In the genomic region with DNA sequence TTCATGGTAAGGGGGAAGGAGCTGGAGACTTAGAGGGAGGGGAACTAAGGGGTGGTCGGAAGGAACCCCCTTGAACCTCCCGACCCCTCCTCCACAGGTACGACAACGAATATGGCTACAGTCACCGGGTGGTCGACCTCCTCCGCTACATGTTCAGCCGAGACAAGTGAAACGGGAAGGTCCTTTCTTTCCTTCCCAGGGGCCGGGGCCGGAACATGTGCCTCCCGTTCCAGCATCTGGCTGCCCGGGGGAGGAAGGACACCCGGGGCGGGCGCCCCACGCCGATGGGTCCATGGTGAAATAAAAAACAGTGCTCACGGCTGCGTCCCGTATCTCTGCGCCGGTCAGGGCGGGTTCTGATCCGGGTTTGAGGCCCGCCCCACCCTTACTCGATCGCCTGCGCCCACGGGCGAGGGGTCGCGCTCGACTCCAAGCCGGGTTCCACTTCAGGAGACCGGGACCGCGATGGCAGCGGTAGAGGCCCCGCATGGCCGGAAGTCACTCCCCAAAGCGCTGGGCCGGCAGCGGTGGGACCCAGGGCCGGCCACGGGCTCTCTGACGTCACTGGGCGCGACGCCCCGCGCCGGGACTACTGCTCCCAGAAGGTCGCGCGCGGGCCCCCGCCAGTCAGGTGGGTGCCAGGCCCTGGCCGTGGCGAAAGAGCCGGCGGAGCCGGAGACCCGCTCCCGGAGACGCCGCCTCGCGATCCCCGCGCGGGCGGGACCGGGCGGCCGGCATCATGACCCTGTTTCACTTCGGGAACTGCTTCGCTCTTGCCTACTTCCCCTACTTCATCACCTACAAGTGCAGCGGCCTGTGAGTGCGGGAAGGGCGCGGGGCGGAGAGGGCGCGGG, we compare ENCODE assay signal across 8 cellular contexts. TPM values are rescaled to one million over a fixed set of nuclear protein-coding genes. Genes with fewer than 3 reads are reported as not detected.
DNase-seq lines count a peak whose midpoint lies in the region; ATAC-seq, FAIRE-seq and TF ChIP-seq lines count a peak whose summit lies in the region.

A gene with protein sequence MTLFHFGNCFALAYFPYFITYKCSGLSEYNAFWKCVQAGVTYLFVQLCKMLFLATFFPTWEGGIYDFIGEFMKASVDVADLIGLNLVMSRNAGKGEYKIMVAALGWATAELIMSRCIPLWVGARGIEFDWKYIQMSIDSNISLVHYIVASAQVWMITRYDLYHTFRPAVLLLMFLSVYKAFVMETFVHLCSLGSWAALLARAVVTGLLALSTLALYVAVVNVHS (plus strand): TSS at position 626 of the 854 bp plus-strand sequence. CDS start 114 bp downstream, at position 740.

- FAIRE-seq in urothelium cell line (lab: Jason Lieb, UNC), result no peak

- H3K9me3 ChIP-seq in right atrium auricular region, result no peaks in the 10 kb centered on the region

- ATAC-seq in HG02763 (IDR thresholded peaks at IDR 0.05; ENCODE audit: unreplicated experiment), result peak; percentile 75

- H3K4me3 ChIP-seq in GM12865 (ENCODE audit: low read depth, low read length) (peak within 1 kb of the TSS; percentile 85), right atrium auricular region (peak within 1 kb of the TSS; percentile 86 to 88)

- TF ChIP-seq CTCF in GM12865 (IDR thresholded peaks at IDR 0.05; ENCODE audit: insufficient read depth, low read depth, low read length, missing control alignments), result no peak
- peak in 1 of 2 donors; percentile 15 for TF ChIP-seq CTCF in right atrium auricular region (IDR thresholded peaks at IDR 0.05)

- no peaks in the 10 kb centered on the region for H3K27me3 ChIP-seq in right atrium auricular region

- H3K4me1 ChIP-seq in right atrium auricular region, result peaks cover 0 to 22% of the 10 kb centered on the region in 2 donors

- H3K27ac ChIP-seq in angular gyrus (ENCODE audit: low read depth, low read length) (peak within 1 kb of the TSS; percentile 64), right atrium auricular region (peak within 1 kb of the TSS; percentile 86 to 89)

- DNase-seq in GM12865 (ENCODE audit: low read depth), result peak; percentile 92
- peak; percentile 75 for DNase-seq in NCI-H1694 (lab: John Stamatoyannopoulos, UW)
- peak; percentile 42 to 86 (median 66) for DNase-seq in T-helper 2 cell
- peak; percentile 92 for DNase-seq in right atrium auricular region (ENCODE audit: low spot score)
- peak; percentile 89 for DNase-seq in putamen (ENCODE audit: low spot score)
- DNase-seq in urothelium cell line (ENCODE audit: low spot score), result peak; percentile 99

- no peaks in the 10 kb centered on the region for H3K36me3 ChIP-seq in right atrium auricular region

RNA-seq across cellular contexts. Expression of the gene that starts here (rescaled TPM):
- 100 to 1,000 TPM in 1 of 2 donors, 10 to 100 TPM in 1; 93.3 to 106 TPM for total RNA-seq in right atrium auricular region

Comparison
In these comparisons a context has a peak if more than half of its experiments do, and no peak if none do; other contexts are left out.
1. Peak in every context shown above with its lines: DNase-seq, ATAC-seq, H3K4me3 ChIP-seq and H3K27ac ChIP-seq.